22 cellular contexts compared by ENCODE assay signal in genomic region chr22:23100124-23100801, GRCh38. TPM values are rescaled to one million over a fixed set of nuclear protein-coding genes. Genes with fewer than 3 reads are reported as not detected.
DNase-seq lines count a peak whose midpoint lies in the region; ATAC-seq and TF ChIP-seq lines count a peak whose summit lies in the region.
"Had no signal": no experiment of that assay in that cellular context is flagged by ENCODE, and none has a peak within 500 bp of the region (broad histone marks: within the 10 kb centered on the region; RNA-seq: fewer than 3 reads in every experiment).

No MANE protein-coding gene starts in this region.

- H3K4me1 ChIP-seq in endocrine pancreas (ENCODE audit: control insufficient read depth, insufficient read depth, low read length), result no peaks in the 10 kb centered on the region
- H3K4me1 ChIP-seq in stomach smooth muscle (ENCODE audit: control insufficient read depth, insufficient read depth, low read length), result peaks cover 30% of the 10 kb centered on the region
- H3K4me1 ChIP-seq in CD8-positive, alpha-beta T cell (ENCODE audit: insufficient read depth, low read length), result no peaks in the 10 kb centered on the region
- H3K4me1 ChIP-seq: Caco-2 had no signal

- no peaks in the 10 kb centered on the region for H3K9me3 Mint-ChIP-seq in CD8-positive, alpha-beta T cell
- H3K9me3 Mint-ChIP-seq: H9 had no signal

- no peak for TF ChIP-seq CTCF in CD8-positive, alpha-beta T cell (IDR thresholded peaks at IDR 0.05)

- H3K4me3 ChIP-seq in endocrine pancreas (ENCODE audit: control insufficient read depth, insufficient read depth, low read length) (no peak overlapping the region), stomach smooth muscle (ENCODE audit: low read length in 2 of 2) (no peak overlapping the region)
- H3K4me3 ChIP-seq in CD8-positive, alpha-beta T cell (ENCODE audit: low read depth, low read length), result no peak overlapping the region
- H3K4me3 ChIP-seq: SK-N-MC had no signal

- no peak overlapping the region for H3K4me3 Mint-ChIP-seq in CD8-positive, alpha-beta T cell
- H3K4me3 Mint-ChIP-seq: H9 had no signal

- H3K27ac ChIP-seq in stomach smooth muscle (ENCODE audit: low read length), result peak overlapping the region; percentile 81
- H3K27ac ChIP-seq in CD8-positive, alpha-beta T cell (ENCODE audit: low read depth, low read length), result no peak overlapping the region
- H3K27ac ChIP-seq: 22Rv1, HL-60, SK-N-MC had no signal

- no peak for ATAC-seq in CD8-positive, alpha-beta T cell

- H3K9ac ChIP-seq in endocrine pancreas (ENCODE audit: control insufficient read depth, insufficient read depth, low read length) (peak overlapping the region; percentile 31), stomach smooth muscle (ENCODE audit: low read length in 2 of 2) (peak overlapping the region in 1 of 2 donors; percentile 21)

- no peaks in the 10 kb centered on the region for H3K27me3 Mint-ChIP-seq in CD8-positive, alpha-beta T cell (ENCODE audit: low read depth)

- POLR2A ChIA-PET in CD8-positive, alpha-beta T cell (lab: Charles Lee), result no interaction called here

- CTCF ChIA-PET in CD8-positive, alpha-beta T cell (lab: Charles Lee), result interaction anchor here (0.9 to 1.9 kb wide), 2 partner anchors 141 to 144 kb away, joined by 3 to 7 read pairs; no protein-coding TSS in a partner anchor

- DNase-seq in NCI-H1417 (lab: John Stamatoyannopoulos, UW), result peak in 2 of 3 experiments; percentile 28 to 60
- no peak for DNase-seq in NCI-H1417 treated with DMSO at 0.1 percent for 48 hours (lab: John Stamatoyannopoulos, UW)
- DNase-seq in NCI-H69 (lab: John Stamatoyannopoulos, UW), result peak; percentile 38
- no peak for DNase-seq in activated T-cell treated with anti-CD3 and anti-CD28 coated beads, Interleukin-2, amount 50 U/mL, for 1 hour
- DNase-seq in D341Med (ENCODE audit: low spot score), result no peak
- no peak for DNase-seq in CD8-positive, alpha-beta T cell
- DNase-seq: AML-193, Caco-2, DMS153, GF-D8, H9, NCI-H1092 treated with DMSO at 0.1 percent for 48 hours, NCI-H187, NCI-H226, NCI-H526, Right ventricle myocardium superior had no signal

- no peaks in the 10 kb centered on the region for H3K9me3 ChIP-seq in endocrine pancreas (ENCODE audit: control insufficient read depth, low read length)
- H3K9me3 ChIP-seq in stomach smooth muscle (ENCODE audit: control insufficient read depth in 2 of 2, low read length in 2 of 2), result no peaks in the 10 kb centered on the region
- H3K9me3 ChIP-seq in CD8-positive, alpha-beta T cell (ENCODE audit: low read length), result no peaks in the 10 kb centered on the region
- H3K9me3 ChIP-seq: Caco-2 had no signal

- H3K36me3 ChIP-seq in endocrine pancreas (ENCODE audit: control insufficient read depth, insufficient read depth, low read length) (no peaks in the 10 kb centered on the region), stomach smooth muscle (ENCODE audit: control insufficient read depth in 2 of 2, insufficient read depth in 2 of 2, low read length in 2 of 2) (peaks cover 0 to 2% of the 10 kb centered on the region in 2 donors)
- H3K36me3 ChIP-seq in CD8-positive, alpha-beta T cell (ENCODE audit: insufficient read depth, low read length), result no peaks in the 10 kb centered on the region

- H3K4me1 Mint-ChIP-seq in CD8-positive, alpha-beta T cell (ENCODE audit: low read depth), result no peaks in the 10 kb centered on the region

- intact Hi-C loops in CD8-positive, alpha-beta T cell (cut with DNase I, micrococcal nuclease), result no loop called here

- H3K27ac Mint-ChIP-seq in CD8-positive, alpha-beta T cell, result no peak overlapping the region
- H3K27ac Mint-ChIP-seq: H9 had no signal

- H3K36me3 Mint-ChIP-seq in CD8-positive, alpha-beta T cell, result no peaks in the 10 kb centered on the region

- H3K27me3 ChIP-seq in endocrine pancreas (ENCODE audit: control insufficient read depth, insufficient read depth, low read length), result no peaks in the 10 kb centered on the region
- no peaks in the 10 kb centered on the region for H3K27me3 ChIP-seq in stomach smooth muscle (ENCODE audit: control insufficient read depth in 1 of 2, insufficient read depth in 2 of 2, low read length in 2 of 2)
- no peaks in the 10 kb centered on the region for H3K27me3 ChIP-seq in CD8-positive, alpha-beta T cell (ENCODE audit: insufficient read depth, low read length)

RNA-seq across cellular contexts. Expression of gene GNAZ, which starts 29.9 kb away (rescaled TPM):
- not detected for total RNA-seq in CD8-positive, alpha-beta T cell

RNA-seq across cellular contexts. Expression of gene RSPH14, which starts 41.5 kb away (rescaled TPM):
- total RNA-seq in CD8-positive, alpha-beta T cell, result under 1 TPM in 1 of 2 experiments, not detected in 1; 0.71 TPM
- total RNA-seq: Daoy, H9, Right ventricle myocardium superior had no signal

RNA-seq across cellular contexts. Expression of gene RAB36, which starts 45.0 kb away (rescaled TPM):
- under 1 TPM; 0.52 to 0.64 TPM for total RNA-seq in CD8-positive, alpha-beta T cell

Comparison
In these comparisons a context has a peak if more than half of its experiments do, and no peak if none do; other contexts are left out.
1. DNase-seq: peak in NCI-H1417 (2 of 3) and NCI-H69 (single experiment); none in NCI-H1417 treated with DMSO at 0.1 percent for 48 hours (single experiment), activated T-cell treated with anti-CD3 and anti-CD28 coated beads, Interleukin-2, amount 50 U/mL, for 1 hour (single experiment), D341Med (single experiment) and CD8-positive, alpha-beta T cell (0 of 7).